In genomic region chr17:70636517-70637133, GRCh38 we compare ENCODE assay signal across 9 cellular contexts.
DNase-seq lines count a peak whose midpoint lies in the region; ATAC-seq, FAIRE-seq and TF ChIP-seq lines count a peak whose summit lies in the region.
"Had no signal": no experiment of that assay in that cellular context is flagged by ENCODE, and none has a peak within 500 bp of the region (broad histone marks: within the 10 kb centered on the region; RNA-seq: fewer than 3 reads in every experiment).

No MANE protein-coding gene starts in this region.

- H3K36me3 ChIP-seq in OCI-LY1 (ENCODE audit: insufficient read depth, low read length) (no peaks in the 10 kb centered on the region), H1 (ENCODE audit: control insufficient read depth in 2 of 4, insufficient read depth in 4 of 4, low read length in 3 of 4) (no peaks in the 10 kb centered on the region)

- peak; percentile 50 for DNase-seq in NOMO-1 treated with DMSO at 0.1 percent for 48 hours (lab: John Stamatoyannopoulos, UW; ENCODE audit: unreplicated experiment)
- DNase-seq in NOMO-1 treated with dmso at 0.1 percent for 144 hours (lab: John Stamatoyannopoulos, UW; ENCODE audit: unreplicated experiment): no peak
- no peak for DNase-seq in H1 (ENCODE audit: low read depth in 1 of 2, low spot score in 2 of 2)
- DNase-seq in nephron progenitor cell: no peak
- DNase-seq in activated CD4-positive, CD25-positive, alpha-beta regulatory T cell treated with anti-CD3 and anti-CD28 coated beads, Interleukin-2, amount 50 U/mL, for 72 hours: no peak

- H2BK12ac ChIP-seq in H1 (ENCODE audit: low read depth, low read length): no peak overlapping the region

- no peak overlapping the region for H4K8ac ChIP-seq in H1 (ENCODE audit: extremely low read depth, insufficient read depth, low read length)

- H2AK5ac ChIP-seq in H1 (ENCODE audit: low read depth, low read length): no peak overlapping the region

- no peaks in the 10 kb centered on the region for H3K79me1 ChIP-seq in H1 (ENCODE audit: low read depth, low read length)

- no peak overlapping the region for H3K27ac Mint-ChIP-seq in nephron progenitor cell
- H3K27ac Mint-ChIP-seq: activated T-cell treated with anti-CD3 and anti-CD28 coated beads, Interleukin-2, amount 50 U/mL, for 72 hours had no signal

- H3K23ac ChIP-seq in H1 (ENCODE audit: insufficient read length): no peak overlapping the region

- H4K20me1 ChIP-seq in OCI-LY1 (ENCODE audit: insufficient read depth, low read length) (no peaks in the 10 kb centered on the region), H1 (replicated peaks in 1 of 2; ENCODE audit: control insufficient read depth in 1 of 2, insufficient read depth in 2 of 2, low read length in 2 of 2) (no peaks in the 10 kb centered on the region)

- POLR2A ChIA-PET in H1 (lab: Charles Lee; ENCODE audit: partially characterized antibody): no interaction called here

- H3K4me1 ChIP-seq in OCI-LY1 (ENCODE audit: insufficient read depth, low read length, severe bottlenecking): no peaks in the 10 kb centered on the region
- H3K4me1 ChIP-seq in H1 (replicated peaks in 1 of 4; ENCODE audit: control insufficient read depth in 3 of 4, insufficient read depth in 4 of 4, low read length in 3 of 4): peaks cover 0 to 4% (median 1%) of the 10 kb centered on the region in 4 experiments; a peak in 2 of 7 replicates

- H4K5ac ChIP-seq in H1 (ENCODE audit: insufficient read length, low read depth, low read length): no peak overlapping the region

- peak; percentile 57 for ATAC-seq in HG03432 (IDR thresholded peaks at IDR 0.05; ENCODE audit: unreplicated experiment)
- ATAC-seq in GM21515 (IDR thresholded peaks at IDR 0.05; ENCODE audit: unreplicated experiment): no peak
- ATAC-seq: activated T-cell treated with anti-CD3 and anti-CD28 coated beads, Interleukin-2, amount 50 U/mL, for 72 hours had no signal

- H3K27me3 Mint-ChIP-seq in nephron progenitor cell (ENCODE audit: low read depth, poor library complexity): no peaks in the 10 kb centered on the region

- H3K79me2 ChIP-seq in OCI-LY1 (ENCODE audit: insufficient read depth, low read length) (no peaks in the 10 kb centered on the region), H1 (ENCODE audit: control insufficient read depth in 1 of 2, insufficient read depth in 2 of 2, low read length in 2 of 2) (no peaks in the 10 kb centered on the region)

- no peak for TF ChIP-seq EP300 in H1 (IDR thresholded peaks at IDR 0.05; ENCODE audit: borderline replicate concordance in 1 of 2, low read depth in 2 of 2, low read length in 2 of 2)

- H3K36me3 Mint-ChIP-seq in nephron progenitor cell (ENCODE audit: low read depth): no peaks in the 10 kb centered on the region

- H3F3A ChIP-seq in OCI-LY1 (ENCODE audit: insufficient read depth, low read length): no peaks in the 10 kb centered on the region

- H2BK20ac ChIP-seq in H1 (ENCODE audit: low read length): no peak overlapping the region

- H2AFZ ChIP-seq in OCI-LY1 (ENCODE audit: low read length) (no peak overlapping the region), H1 (ENCODE audit: low read length) (no peak overlapping the region)

- no peaks in the 10 kb centered on the region for H3K9me2 ChIP-seq in OCI-LY1 (ENCODE audit: low read depth, low read length)

- no peak for TF ChIP-seq POLR2A in H1 (IDR thresholded peaks at IDR 0.05; ENCODE audit: control extremely low read depth in 1 of 2, low read depth in 2 of 2, low read length in 2 of 2)

- no peaks in the 10 kb centered on the region for H3K27me3 ChIP-seq in OCI-LY1 (ENCODE audit: insufficient read depth, low read length)
- H3K27me3 ChIP-seq in H1 (replicated peaks in 1 of 4; ENCODE audit: control insufficient read depth in 3 of 4, extremely low read depth in 1 of 4, insufficient read depth in 3 of 4, low read length in 3 of 4): no peaks in the 10 kb centered on the region

- WGBS in H1 (ENCODE audit: extremely low coverage in 1 of 2, insufficient coverage in 1 of 2, insufficient read length in 1 of 2, insufficient replicate concordance in 2 of 2, low coverage in 1 of 2, low lambda C conversion rate in 2 of 2, missing lambda C conversion rate in 1 of 2), 2 experiments: 43% methylated on average over 2 of the region's 2 CpGs; no CpG with 5 or more reads in 1 of the 2 experiments

- H3K4ac ChIP-seq in H1 (replicated peaks; ENCODE audit: insufficient read length, low read depth, low read length): no peak overlapping the region

- H3K14ac ChIP-seq in H1 (ENCODE audit: insufficient read length): no peak overlapping the region

- H2BK5ac ChIP-seq in H1 (ENCODE audit: low read depth, low read length): no peak overlapping the region

- no peak overlapping the region for H4K91ac ChIP-seq in H1 (replicated peaks; ENCODE audit: insufficient read length, low read length)

- H3K4me3 Mint-ChIP-seq in nephron progenitor cell: no peak overlapping the region
- H3K4me3 Mint-ChIP-seq: activated T-cell treated with anti-CD3 and anti-CD28 coated beads, Interleukin-2, amount 50 U/mL, for 72 hours had no signal

- no peaks in the 10 kb centered on the region for H3K23me2 ChIP-seq in H1 (ENCODE audit: low read depth, low read length)

- no peak overlapping the region for H2BK15ac ChIP-seq in H1 (ENCODE audit: low read length)

- no peak overlapping the region for H3K18ac ChIP-seq in H1 (ENCODE audit: extremely low read depth, low read length)

- H3K4me3 ChIP-seq in OCI-LY1 (ENCODE audit: low read depth, low read length, poor library complexity, severe bottlenecking) (no peak overlapping the region), H1 (ENCODE audit: extremely low read depth in 1 of 4, insufficient read depth in 2 of 4, low read depth in 3 of 4, low read length in 4 of 4) (no peak overlapping the region)

- TF ChIP-seq RAD21 in H1 (IDR thresholded peaks at IDR 0.05 in 1 of 2, conservative IDR thresholded peaks at IDR 0.05 in 1 of 2; ENCODE audit: low read depth in 2 of 2, low read length in 2 of 2): peak; percentile 79 to 82

- H3K27ac ChIP-seq in OCI-LY1 (ENCODE audit: low read depth, low read length, poor library complexity, severe bottlenecking): no peak overlapping the region
- no peak overlapping the region for H3K27ac ChIP-seq in H1 (ENCODE audit: low read depth, low read length)

- CTCF ChIA-PET in H1 (lab: Charles Lee; ENCODE audit: partially characterized antibody): interaction anchor here (0.8 to 1.0 kb wide), 3 partner anchors 8 to 27 kb away, joined by 3 to 4 read pairs (median 3); no protein-coding TSS in a partner anchor

- H2BK120ac ChIP-seq in H1 (replicated peaks; ENCODE audit: low read depth, low read length): no peak overlapping the region

- no peak overlapping the region for H3K56ac ChIP-seq in H1 (replicated peaks; ENCODE audit: insufficient read length, low read depth, low read length)

- FAIRE-seq in H1 (lab: Jason Lieb, UNC): no peak

- H3K4me2 ChIP-seq in OCI-LY1 (ENCODE audit: low read length) (no peak overlapping the region), H1 (ENCODE audit: insufficient read depth in 1 of 2, low read depth in 2 of 2, low read length in 2 of 2) (no peak overlapping the region)

- peaks cover 24% of the 10 kb centered on the region for H3K4me1 Mint-ChIP-seq in nephron progenitor cell

- peak; percentile 68 for TF ChIP-seq CTCF in OCI-LY1 (IDR thresholded peaks at IDR 0.05; ENCODE audit: low read length)
- TF ChIP-seq CTCF in H1 (IDR thresholded peaks at IDR 0.05; ENCODE audit: control extremely low read depth in 1 of 3, insufficient read depth in 1 of 3, low read depth in 1 of 3, low read length in 3 of 3): peak in 2 of 3 experiments; percentile 31 to 44; a peak in 2 of 4 replicates
- TF ChIP-seq CTCF in nephron progenitor cell (IDR thresholded peaks at IDR 0.05): peak; percentile 84

- H3K9me3 Mint-ChIP-seq in nephron progenitor cell: no peaks in the 10 kb centered on the region
- H3K9me3 Mint-ChIP-seq: activated T-cell treated with anti-CD3 and anti-CD28 coated beads, Interleukin-2, amount 50 U/mL, for 72 hours had no signal

- H3K9me3 ChIP-seq in OCI-LY1 (ENCODE audit: low read length): no peaks in the 10 kb centered on the region
- H3K9me3 ChIP-seq in H1 (ENCODE audit: insufficient read depth in 2 of 2, low read depth in 1 of 2, low read length in 1 of 2): no peaks in the 10 kb centered on the region

- H3K9ac ChIP-seq in OCI-LY1 (ENCODE audit: low read length) (no peak overlapping the region), H1 (replicated peaks in 1 of 4; ENCODE audit: extremely low read depth in 1 of 4, low read depth in 3 of 4, low read length in 3 of 4) (no peak overlapping the region)

TF ChIP-seq in H1, 55 proteins besides CTCF, POLR2A, EP300 and RAD21:
- no peak for TF ChIP-seq RNF2 (IDR thresholded peaks at IDR 0.05; ENCODE audit: borderline replicate concordance, low read depth, low read length, missing control alignments, poor library complexity, severe bottlenecking)
- no peak for TF ChIP-seq MAFK (IDR thresholded peaks at IDR 0.05; ENCODE audit: low read depth, low read length)
TF ChIP-seq in H1: peak in this region for 0.
